Comparison of ENCODE assay signal across 1 cellular context in genomic region chrX:31353095-31353494, GRCh38.
TF ChIP-seq lines count a peak whose summit lies in the region.

No MANE protein-coding gene starts in this region.

TF ChIP-seq in HEK293, 187 proteins besides CTCF, POLR2A, EP300 and RAD21 (continued from another document):
- no peak for TF ChIP-seq ZBTB1 (tag by site-specific recombination; IDR thresholded peaks at IDR 0.05)
- no peak for TF ChIP-seq ZNF654 (tag by site-specific recombination; IDR thresholded peaks at IDR 0.05; ENCODE audit: low read depth)
- peak; percentile 40; the same call in 1 of the 2 replicates for TF ChIP-seq ZBTB17 (tag by site-specific recombination; IDR thresholded peaks at IDR 0.05)
- TF ChIP-seq ZNF629 (tag by site-specific recombination; IDR thresholded peaks at IDR 0.05), result peak; percentile 43; the same call in 1 of the 2 replicates
- no peak for TF ChIP-seq MEIS1 (CRISPR knock-in tag; IDR thresholded peaks at IDR 0.05; ENCODE audit: borderline replicate concordance)
- no peak for TF ChIP-seq ZNF792 (tag by site-specific recombination; IDR thresholded peaks at IDR 0.05)
- TF ChIP-seq PRDM1 (tag by site-specific recombination; IDR thresholded peaks at IDR 0.05), result 0 out of 2 replicates have a peak, but pooled peaks have one; percentile 8
